In genomic region chr13:72986197-72986596, GRCh38 we compare ENCODE assay signal across 18 cellular contexts.
DNase-seq lines count a peak whose midpoint lies in the region; ATAC-seq, FAIRE-seq and TF ChIP-seq lines count a peak whose summit lies in the region.
"Had no signal": no experiment of that assay in that cellular context is flagged by ENCODE, and none has a peak within 500 bp of the region (broad histone marks: within the 10 kb centered on the region; RNA-seq: fewer than 3 reads in every experiment).

No MANE protein-coding gene starts in this region.

- H3K79me2 ChIP-seq in trophoblast cell (ENCODE audit: control insufficient read depth, insufficient read depth, low read length, poor library complexity) = no peaks in the 10 kb centered on the region

- H3K27me3 Mint-ChIP-seq in activated CD8-positive, alpha-beta T cell treated with anti-CD3 and anti-CD28 coated beads for 36 hours = no peaks in the 10 kb centered on the region

- H3K18ac ChIP-seq in trophoblast cell (ENCODE audit: low read length) = no peak overlapping the region

- CTCF ChIA-PET in activated CD8-positive, alpha-beta T cell treated with anti-CD3 and anti-CD28 coated beads for 36 hours (lab: Charles Lee) = no interaction called here

- H3K36me3 ChIP-seq in lower lobe of right lung (no peaks in the 10 kb centered on the region), trophoblast cell (ENCODE audit: control insufficient read depth in 1 of 2, insufficient read depth in 2 of 2, low read length in 2 of 2) (peaks cover 0 to 3% of the 10 kb centered on the region in 2 experiments)
- H3K36me3 ChIP-seq: HAP-1 had no signal

- H3K27ac ChIP-seq in lower lobe of right lung (no peak overlapping the region), trophoblast cell (ENCODE audit: low read depth, low read length) (no peak overlapping the region)
- H3K27ac ChIP-seq: BLaER1 treated with 17β-estradiol and CSF1 and Interleukin-3, amounts not matched to agents 10 nM and 100 nM had no signal

- no CpG with 5 or more reads among the region's 1 CpG for WGBS in trophoblast cell (ENCODE audit: extremely low coverage, insufficient coverage, insufficient read length)

- H2BK5ac ChIP-seq in trophoblast cell (ENCODE audit: low read depth, low read length, poor library complexity) = no peak overlapping the region

- no peak overlapping the region for H3K23ac ChIP-seq in trophoblast cell (ENCODE audit: low read length)

- no peak overlapping the region for H4K91ac ChIP-seq in trophoblast cell (ENCODE audit: low read depth, low read length)

- H2BK120ac ChIP-seq in trophoblast cell (ENCODE audit: insufficient read depth, low read length, poor library complexity) = no peak overlapping the region

- POLR2A ChIA-PET in activated CD8-positive, alpha-beta T cell treated with anti-CD3 and anti-CD28 coated beads for 36 hours (lab: Charles Lee) = no interaction called here

- peak; percentile 15 for FAIRE-seq in H54 (lab: Jason Lieb, UNC)
- FAIRE-seq: GM12891, GM19239, H1 had no signal

- H2AK5ac ChIP-seq in trophoblast cell (ENCODE audit: low read length) = no peak overlapping the region

- no peak overlapping the region for H2AFZ ChIP-seq in trophoblast cell (ENCODE audit: insufficient read depth, low read length, poor library complexity)

- no peak overlapping the region for H3K4me3 Mint-ChIP-seq in activated CD8-positive, alpha-beta T cell treated with anti-CD3 and anti-CD28 coated beads for 36 hours
- H3K4me3 Mint-ChIP-seq: CD8-positive, alpha-beta T cell had no signal

- intact Hi-C loops in lower lobe of right lung (cut with DNase I) = no loop called here
- intact Hi-C loops in activated CD8-positive, alpha-beta T cell treated with anti-CD3 and anti-CD28 coated beads for 36 hours (cut with micrococcal nuclease) = no loop called here

- TF ChIP-seq CTCF in lower lobe of right lung (IDR thresholded peaks at IDR 0.05) = no peak
- TF ChIP-seq CTCF in activated CD8-positive, alpha-beta T cell treated with anti-CD3 and anti-CD28 coated beads for 36 hours (IDR thresholded peaks at IDR 0.05) = no peak

- no peak overlapping the region for H4K8ac ChIP-seq in trophoblast cell (ENCODE audit: low read depth, low read length)

- no peak for TF ChIP-seq POLR2A in H54 (IDR thresholded peaks at IDR 0.05; ENCODE audit: low read depth, low read length)

- peak; percentile 32 to 59 for ATAC-seq in lower lobe of right lung
- no peak for ATAC-seq in GM19467 (IDR thresholded peaks at IDR 0.05; ENCODE audit: unreplicated experiment)
- ATAC-seq in activated CD8-positive, alpha-beta T cell treated with anti-CD3 and anti-CD28 coated beads for 36 hours = no peak
- ATAC-seq in GM21723 (IDR thresholded peaks at IDR 0.05; ENCODE audit: unreplicated experiment) = no peak
- ATAC-seq: CD8-positive, alpha-beta T cell had no signal

- H3K4me3 ChIP-seq in lower lobe of right lung = no peak overlapping the region
- H3K4me3 ChIP-seq in trophoblast cell (ENCODE audit: low read depth, low read length) = no peak overlapping the region
- H3K4me3 ChIP-seq: BLaER1 treated with 17β-estradiol and CSF1 and Interleukin-3, amounts not matched to agents 10 nM and 100 nM; HAP-1 had no signal

- no peak overlapping the region for H3K14ac ChIP-seq in trophoblast cell (ENCODE audit: low read length)

- H3K27me3 ChIP-seq in lower lobe of right lung (ENCODE audit: low read depth) (no peaks in the 10 kb centered on the region), trophoblast cell (ENCODE audit: insufficient read depth, low read length) (no peaks in the 10 kb centered on the region)
- H3K27me3 ChIP-seq: BLaER1 treated with 17β-estradiol and CSF1 and Interleukin-3, amounts not matched to agents 10 nM and 100 nM had no signal

- no peak overlapping the region for H3K9ac ChIP-seq in trophoblast cell (ENCODE audit: low read length)
- H3K9ac ChIP-seq: BLaER1 treated with 17β-estradiol and CSF1 and Interleukin-3, amounts not matched to agents 10 nM and 100 nM had no signal

- peaks cover 13% of the 10 kb centered on the region for H3K36me3 Mint-ChIP-seq in activated CD8-positive, alpha-beta T cell treated with anti-CD3 and anti-CD28 coated beads for 36 hours (ENCODE audit: low read depth)

- no peak overlapping the region for H2BK12ac ChIP-seq in trophoblast cell (ENCODE audit: low read length)

- no peak for DNase-seq in H54 (ENCODE audit: insufficient read length, low spot score)
- no peak for DNase-seq in lower lobe of right lung
- DNase-seq in trophoblast cell = peak; percentile 17 to 58
- DNase-seq in NOMO-1 treated with dmso at 0.1 percent for 144 hours (lab: John Stamatoyannopoulos, UW; ENCODE audit: unreplicated experiment) = no peak
- DNase-seq in activated CD8-positive, alpha-beta T cell treated with anti-CD3 and anti-CD28 coated beads for 36 hours = no peak
- DNase-seq: 8988T; CD8-positive, alpha-beta T cell; DMS 273 treated with DMSO at 0.1 percent for 48 hours; DMS53; DND-41; EL had no signal

- no peak overlapping the region for H3K4ac ChIP-seq in trophoblast cell (ENCODE audit: low read depth, low read length)

- no peak overlapping the region for H4K12ac ChIP-seq in trophoblast cell (ENCODE audit: low read depth, low read length)

- H3K9me3 ChIP-seq in lower lobe of right lung = no peaks in the 10 kb centered on the region
- no peaks in the 10 kb centered on the region for H3K9me3 ChIP-seq in trophoblast cell (ENCODE audit: insufficient read depth, low read depth, low read length)
- H3K9me3 ChIP-seq: BLaER1 treated with 17β-estradiol and CSF1 and Interleukin-3, amounts not matched to agents 10 nM and 100 nM; HAP-1 had no signal

- no peaks in the 10 kb centered on the region for H3K79me1 ChIP-seq in trophoblast cell (ENCODE audit: low read length)

- no peaks in the 10 kb centered on the region for H3K4me1 Mint-ChIP-seq in activated CD8-positive, alpha-beta T cell treated with anti-CD3 and anti-CD28 coated beads for 36 hours (ENCODE audit: low read depth)

- H3K4me1 ChIP-seq in lower lobe of right lung (no peaks in the 10 kb centered on the region), trophoblast cell (ENCODE audit: control insufficient read depth in 1 of 2, insufficient read depth in 2 of 2, low read length in 2 of 2) (no peaks in the 10 kb centered on the region)
- H3K4me1 ChIP-seq: HAP-1 had no signal

- no peaks in the 10 kb centered on the region for H3K9me3 Mint-ChIP-seq in activated CD8-positive, alpha-beta T cell treated with anti-CD3 and anti-CD28 coated beads for 36 hours
- H3K9me3 Mint-ChIP-seq: CD8-positive, alpha-beta T cell had no signal

- no peak overlapping the region for H3K4me2 ChIP-seq in trophoblast cell (ENCODE audit: low read length)
- H3K4me2 ChIP-seq: BLaER1 treated with 17β-estradiol and CSF1 and Interleukin-3, amounts not matched to agents 10 nM and 100 nM had no signal

- no peak overlapping the region for H3K27ac Mint-ChIP-seq in activated CD8-positive, alpha-beta T cell treated with anti-CD3 and anti-CD28 coated beads for 36 hours
- H3K27ac Mint-ChIP-seq: CD8-positive, alpha-beta T cell had no signal

Comparison
In these comparisons a context has a peak if more than half of its experiments do, and no peak if none do; other contexts are left out.
1. DNase-seq: peak in trophoblast cell (2 of 2); none in H54 (single experiment), lower lobe of right lung (single experiment), NOMO-1 treated with dmso at 0.1 percent for 144 hours (single experiment) and activated CD8-positive, alpha-beta T cell treated with anti-CD3 and anti-CD28 coated beads for 36 hours (single experiment).
2. ATAC-seq: peak in lower lobe of right lung (2 of 2); none in GM19467 (single experiment), activated CD8-positive, alpha-beta T cell treated with anti-CD3 and anti-CD28 coated beads for 36 hours (single experiment) and GM21723 (single experiment).